35 cellular contexts compared by ENCODE assay signal in the genomic region with DNA sequence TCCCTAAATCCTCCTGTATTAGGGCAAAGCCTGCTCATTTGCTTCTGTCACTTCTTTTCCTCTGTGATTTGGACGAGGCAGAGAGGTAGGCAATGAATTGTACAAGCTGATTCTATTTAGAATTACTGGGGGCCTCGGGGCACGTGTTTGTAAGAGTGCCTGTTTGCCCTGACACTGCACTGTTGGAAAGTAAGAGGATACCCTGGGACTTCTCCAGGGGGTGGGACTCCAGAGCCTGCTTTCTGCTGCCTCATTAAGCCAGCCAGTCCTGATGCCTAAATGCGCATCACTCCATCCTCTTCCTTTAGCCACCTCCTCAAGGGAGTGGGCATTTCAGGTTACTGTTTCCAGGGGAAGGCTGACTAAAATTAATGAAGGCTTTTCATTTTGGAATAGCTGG.
DNase-seq lines count a peak whose midpoint lies in the region; ATAC-seq, FAIRE-seq and TF ChIP-seq lines count a peak whose summit lies in the region.
"Had no signal": no experiment of that assay in that cellular context is flagged by ENCODE, and none has a peak within 500 bp of the region (broad histone marks: within the 10 kb centered on the region; RNA-seq: fewer than 3 reads in every experiment).

No MANE protein-coding gene starts in this region.

- no peak for TF ChIP-seq CTCF in RWPE2 (IDR thresholded peaks at IDR 0.05; ENCODE audit: poor library complexity, severe bottlenecking)
- TF ChIP-seq CTCF in endothelial cell (IDR thresholded peaks at IDR 0.05; ENCODE audit: unreplicated experiment) = no peak
- TF ChIP-seq CTCF in nephron progenitor cell (IDR thresholded peaks at IDR 0.05) = no peak
- no peak for TF ChIP-seq CTCF in pancreas (IDR thresholded peaks at IDR 0.05)

- H3K4me1 ChIP-seq in RWPE2 (ENCODE audit: insufficient read depth, poor library complexity, severe bottlenecking) (peaks cover 3% of the 10 kb centered on the region), pancreas (no peaks in the 10 kb centered on the region)
- H3K4me1 ChIP-seq: Peyer's patch, stomach had no signal

- H3K4me3 ChIP-seq in RWPE2 (ENCODE audit: severe bottlenecking) (no peak overlapping the region), pancreas (no peak overlapping the region)
- H3K4me3 ChIP-seq: MG63, Peyer's patch, stomach, tibial artery had no signal

- no peaks in the 10 kb centered on the region for H3K36me3 ChIP-seq in RWPE2 (ENCODE audit: low read depth)
- H3K36me3 ChIP-seq in pancreas = no peaks in the 10 kb centered on the region
- H3K36me3 ChIP-seq: brain microvascular endothelial cell, MG63, neutrophil, Peyer's patch, stomach, tibial artery had no signal

- H3K27ac ChIP-seq in RWPE2 (ENCODE audit: poor library complexity, severe bottlenecking) (peak overlapping the region; percentile 33), pancreas (no peak overlapping the region)
- H3K27ac ChIP-seq: brain microvascular endothelial cell, neutrophil, Peyer's patch, stomach, tibial artery had no signal

- H3K36me3 Mint-ChIP-seq in endothelial cell (ENCODE audit: low read depth, unreplicated experiment) (peaks cover 3% of the 10 kb centered on the region), nephron progenitor cell (ENCODE audit: low read depth) (no peaks in the 10 kb centered on the region)
- H3K36me3 Mint-ChIP-seq: CD8-positive, alpha-beta memory T cell had no signal

- H3K27me3 ChIP-seq in RWPE2 (ENCODE audit: insufficient read depth, poor library complexity, severe bottlenecking) (no peaks in the 10 kb centered on the region), pancreas (no peaks in the 10 kb centered on the region)
- H3K27me3 ChIP-seq: brain microvascular endothelial cell, MG63, neutrophil, Peyer's patch, stomach, tibial artery had no signal

- intact Hi-C loops in pancreas (cut with DNase I) = no loop called here

- WGBS in pancreas, 2 donors = 59 to 68% methylated on average over 4 of the region's 4 CpGs

- H3K9me3 ChIP-seq in RWPE2 (ENCODE audit: severe bottlenecking) (no peaks in the 10 kb centered on the region), pancreas (no peaks in the 10 kb centered on the region)
- H3K9me3 ChIP-seq: MG63, neutrophil, Peyer's patch, stomach, tibial artery had no signal

- H3K9me3 Mint-ChIP-seq in endothelial cell (ENCODE audit: unreplicated experiment) (no peaks in the 10 kb centered on the region), nephron progenitor cell (no peaks in the 10 kb centered on the region)
- H3K9me3 Mint-ChIP-seq: activated CD4-positive, alpha-beta memory T cell treated with anti-CD3 and anti-CD28 coated beads, Interleukin-2, amount 10 ng/mL, durations not matched to agents 7 days and 5 days; activated naive CD4-positive, alpha-beta T cell treated with anti-CD3 and anti-CD28 coated beads for 36 hours; activated T-helper 1 cell treated with anti-CD3 and anti-CD28 coated beads, Interleukin-12 subunit alpha, Interleukin-12 subunit beta, Interleukin-2, Interleukin-4 antibody, amounts not matched to agents 30 ng/mL and 10 ng/mL and 1 ng/mL, durations not matched to agents 14 hours and 24 hours and 36 hours had no signal

- peaks cover 72% of the 10 kb centered on the region for H3K4me1 Mint-ChIP-seq in endothelial cell (ENCODE audit: unreplicated experiment)
- H3K4me1 Mint-ChIP-seq in nephron progenitor cell = peaks cover 32% of the 10 kb centered on the region
- H3K4me1 Mint-ChIP-seq: activated CD4-positive, alpha-beta memory T cell treated with anti-CD3 and anti-CD28 coated beads, Interleukin-2, amount 10 ng/mL, durations not matched to agents 7 days and 5 days; B cell; CD8-positive, alpha-beta memory T cell had no signal

- DNase-seq in ELF-1 (ENCODE audit: low read depth, low spot score) (peak; percentile 13), RWPE2 (ENCODE audit: low spot score) (no peak), endothelial cell (ENCODE audit: low spot score) (no peak), nephron progenitor cell (peak; percentile 13), pancreas (no peak)
- DNase-seq: ACHN; activated CD4-positive, alpha-beta memory T cell treated with anti-CD3 and anti-CD28 coated beads, Interleukin-2, amount 10 ng/mL, durations not matched to agents 7 days and 5 days; activated CD8-positive, alpha-beta memory T cell treated with anti-CD3 and anti-CD28 coated beads, Interleukin-2, amount 50 U/mL, for 48 hours; activated naive CD4-positive, alpha-beta T cell treated with anti-CD3 and anti-CD28 coated beads for 36 hours; brain microvascular endothelial cell; CD8-positive, alpha-beta memory T cell; DMS153; effector CD4-positive, alpha-beta T cell; hippocampal formation; KG1; left colon; MG63; NCI-H1105; NCI-H187; NCI-H524; Peyer's patch; stimulated activated CD4-positive, alpha-beta T cell treated with anti-CD3 and anti-CD28 coated beads, Interleukin-12 subunit alpha, Interleukin-12 subunit beta, amount 100 ng/mL, for 4 hours; stimulated activated CD4-positive, alpha-beta T cell treated with anti-CD3 and anti-CD28 coated beads, Interleukin-2, amount 100 ng/mL, for 48 hours; stomach; SW 1271; tibial artery had no signal

- ATAC-seq in RWPE2 (ENCODE audit: low read depth) = no peak
- ATAC-seq in GM21529 (IDR thresholded peaks at IDR 0.05; ENCODE audit: unreplicated experiment) = no peak
- no peak for ATAC-seq in HG02840 (IDR thresholded peaks at IDR 0.05; ENCODE audit: low FRiP score, unreplicated experiment)
- ATAC-seq in pancreas = no peak
- ATAC-seq: HCT116, left colon, sciatic nerve had no signal

- H3K27ac Mint-ChIP-seq in endothelial cell (ENCODE audit: unreplicated experiment) = peak overlapping the region; percentile 98
- peak overlapping the region; percentile 82 for H3K27ac Mint-ChIP-seq in nephron progenitor cell
- H3K27ac Mint-ChIP-seq: activated CD4-positive, alpha-beta memory T cell treated with anti-CD3 and anti-CD28 coated beads, Interleukin-2, amount 10 ng/mL, durations not matched to agents 7 days and 5 days; activated naive CD4-positive, alpha-beta T cell treated with anti-CD3 and anti-CD28 coated beads for 36 hours; activated T-helper 1 cell treated with anti-CD3 and anti-CD28 coated beads, Interleukin-12 subunit alpha, Interleukin-12 subunit beta, Interleukin-2, Interleukin-4 antibody, amounts not matched to agents 30 ng/mL and 10 ng/mL and 1 ng/mL, durations not matched to agents 14 hours and 24 hours and 36 hours; B cell; CD8-positive, alpha-beta memory T cell; progenitor cell of endocrine pancreas had no signal

- no peak for FAIRE-seq in pancreas (lab: Jason Lieb, UNC)
- FAIRE-seq: GM12891 had no signal

- H3K4me3 Mint-ChIP-seq in endothelial cell (ENCODE audit: unreplicated experiment) (no peak overlapping the region), nephron progenitor cell (no peak overlapping the region)
- H3K4me3 Mint-ChIP-seq: activated CD4-positive, alpha-beta memory T cell treated with anti-CD3 and anti-CD28 coated beads, Interleukin-2, amount 10 ng/mL, durations not matched to agents 7 days and 5 days; activated naive CD4-positive, alpha-beta T cell treated with anti-CD3 and anti-CD28 coated beads for 36 hours; activated T-helper 1 cell treated with anti-CD3 and anti-CD28 coated beads, Interleukin-12 subunit alpha, Interleukin-12 subunit beta, Interleukin-2, Interleukin-4 antibody, amounts not matched to agents 30 ng/mL and 10 ng/mL and 1 ng/mL, durations not matched to agents 14 hours and 24 hours and 36 hours; B cell; CD8-positive, alpha-beta memory T cell had no signal

- H3K27me3 Mint-ChIP-seq in endothelial cell (ENCODE audit: unreplicated experiment) = peaks cover 21% of the 10 kb centered on the region
- H3K27me3 Mint-ChIP-seq in nephron progenitor cell (ENCODE audit: low read depth, poor library complexity) = no peaks in the 10 kb centered on the region
- H3K27me3 Mint-ChIP-seq: activated CD4-positive, alpha-beta memory T cell treated with anti-CD3 and anti-CD28 coated beads, Interleukin-2, amount 10 ng/mL, durations not matched to agents 7 days and 5 days; B cell had no signal

Comparison
In these comparisons a context has a peak if more than half of its experiments do, and no peak if none do; other contexts are left out.
1. DNase-seq: peak in ELF-1 (single experiment) and nephron progenitor cell (single experiment); none in RWPE2 (single experiment), endothelial cell (single experiment) and pancreas (0 of 6).